ENCODE assay signal across 9 cellular contexts in the genomic region with DNA sequence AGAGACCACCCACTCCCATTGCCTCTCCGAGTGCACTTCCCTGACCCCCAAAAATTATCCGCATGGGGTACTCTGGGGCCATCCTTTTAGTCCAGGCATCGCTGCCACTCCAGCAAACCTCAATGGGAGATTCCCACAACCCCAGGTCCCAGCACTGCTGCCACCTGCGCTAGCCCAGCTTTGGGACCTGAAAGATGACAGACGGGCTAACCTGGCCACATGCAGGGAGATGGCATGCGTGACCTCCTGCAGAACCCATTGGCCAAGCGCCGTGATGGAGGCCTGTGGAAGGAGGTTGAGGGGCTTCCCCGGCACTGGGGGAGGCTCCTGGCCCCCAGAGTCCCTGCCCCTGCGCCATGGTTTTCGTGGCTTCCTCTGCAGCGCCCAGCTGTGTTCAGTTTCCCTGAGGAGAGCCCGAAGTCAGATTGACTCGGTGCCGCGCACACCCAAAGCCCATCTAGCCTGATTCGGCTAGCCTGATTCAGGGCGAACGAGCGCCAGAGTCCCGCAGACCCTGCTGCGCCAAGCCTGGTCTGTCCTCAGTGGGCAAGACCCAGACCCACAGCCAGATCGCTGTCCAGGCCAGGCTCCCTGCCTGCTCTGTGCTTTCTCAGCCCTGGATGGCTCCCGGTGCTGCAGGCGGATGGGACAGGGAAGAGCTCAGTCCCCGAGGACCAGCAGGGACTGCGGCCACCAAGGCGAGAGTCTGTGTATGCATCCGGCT. TPM values are rescaled to one million over a fixed set of nuclear protein-coding genes. Genes with fewer than 3 reads are reported as not detected.
DNase-seq lines count a peak whose midpoint lies in the region; ATAC-seq and TF ChIP-seq lines count a peak whose summit lies in the region.
"Had no signal": no experiment of that assay in that cellular context is flagged by ENCODE, and none has a peak within 500 bp of the region (broad histone marks: within the 10 kb centered on the region; RNA-seq: fewer than 3 reads in every experiment).

No MANE protein-coding gene starts in this region.

- intact Hi-C loops in right lobe of liver (cut with DNase I), result no loop called here
- intact Hi-C loops in left colon (cut with DNase I, micrococcal nuclease), result no loop called here

- peak; percentile 26 for DNase-seq in EL
- DNase-seq in right lobe of liver, result no peak
- DNase-seq in stimulated activated effector memory CD8-positive, alpha-beta T cell treated with anti-CD3 and anti-CD28 coated beads, Interleukin-12 subunit alpha, Interleukin-12 subunit beta, amount 100 ng/mL, for 72 hours (ENCODE audit: low spot score in 2 of 2), result no peak
- DNase-seq in left colon, result no peak
- DNase-seq in medulla oblongata (ENCODE audit: extremely low spot score), result no peak

- no peak overlapping the region for H3K27ac Mint-ChIP-seq in stimulated activated effector memory CD8-positive, alpha-beta T cell treated with anti-CD3 and anti-CD28 coated beads, Interleukin-12 subunit alpha, Interleukin-12 subunit beta, amount 100 ng/mL, for 72 hours

- no peak for TF ChIP-seq POLR2A in right lobe of liver (IDR thresholded peaks at IDR 0.05)

- H3K4me3 ChIP-seq in right lobe of liver, result no peak overlapping the region

- no peak overlapping the region for H3K4me3 Mint-ChIP-seq in stimulated activated effector memory CD8-positive, alpha-beta T cell treated with anti-CD3 and anti-CD28 coated beads, Interleukin-12 subunit alpha, Interleukin-12 subunit beta, amount 100 ng/mL, for 72 hours

- H3K9me3 ChIP-seq in right lobe of liver, result no peaks in the 10 kb centered on the region
- H3K9me3 ChIP-seq: SJCRH30 had no signal

- WGBS in right lobe of liver (ENCODE audit: insufficient coverage, low coverage, low lambda C conversion rate, missing lambda C conversion rate), result 0% methylated on average over 4 of the region's 29 CpGs

- peaks cover 9% of the 10 kb centered on the region for H3K4me1 Mint-ChIP-seq in stimulated activated effector memory CD8-positive, alpha-beta T cell treated with anti-CD3 and anti-CD28 coated beads, Interleukin-12 subunit alpha, Interleukin-12 subunit beta, amount 100 ng/mL, for 72 hours

- ATAC-seq in right lobe of liver (peak in 3 of 4 donors; percentile 2 to 5 (median 5)), left colon (no peak), GM18868 (IDR thresholded peaks at IDR 0.05; ENCODE audit: unreplicated experiment) (no peak)
- ATAC-seq in stimulated activated effector memory CD8-positive, alpha-beta T cell treated with anti-CD3 and anti-CD28 coated beads, Interleukin-12 subunit alpha, Interleukin-12 subunit beta, amount 100 ng/mL, for 72 hours, result no peak

- H3K36me3 ChIP-seq in right lobe of liver, result no peaks in the 10 kb centered on the region
- H3K36me3 ChIP-seq: SJCRH30 had no signal

- peaks cover 9 to 19% of the 10 kb centered on the region in 2 donors for H3K27me3 ChIP-seq in right lobe of liver
- H3K27me3 ChIP-seq: SJCRH30 had no signal

- TF ChIP-seq CTCF in C4-2B (conservative IDR thresholded peaks at IDR 0.05) (no peak), VCaP (conservative IDR thresholded peaks at IDR 0.05) (no peak), right lobe of liver (IDR thresholded peaks at IDR 0.05) (no peak)

- peak overlapping the region; percentile 86; the same call in 1 of the 2 replicates for H3K27ac ChIP-seq in C4-2B
- peak overlapping the region; percentile 40 for H3K27ac ChIP-seq in VCaP
- H3K27ac ChIP-seq in right lobe of liver, result no peak overlapping the region
- H3K27ac ChIP-seq: SJCRH30 had no signal

- H3K9me3 Mint-ChIP-seq in stimulated activated effector memory CD8-positive, alpha-beta T cell treated with anti-CD3 and anti-CD28 coated beads, Interleukin-12 subunit alpha, Interleukin-12 subunit beta, amount 100 ng/mL, for 72 hours, result no peaks in the 10 kb centered on the region

- no peaks in the 10 kb centered on the region for H3K36me3 Mint-ChIP-seq in stimulated activated effector memory CD8-positive, alpha-beta T cell treated with anti-CD3 and anti-CD28 coated beads, Interleukin-12 subunit alpha, Interleukin-12 subunit beta, amount 100 ng/mL, for 72 hours

- peaks cover 0 to 4% (median 2%) of the 10 kb centered on the region in 4 donors for H3K4me1 ChIP-seq in right lobe of liver
- H3K4me1 ChIP-seq: SJCRH30 had no signal

RNA-seq across cellular contexts. Expression of gene WNT7B, which starts 0.8 kb away (rescaled TPM):
- total RNA-seq in right lobe of liver (under 1 TPM in 2 of 6 experiments, not detected in 4; 0.10 to 0.12 TPM), left colon (not detected)
- total RNA-seq: SJCRH30 had no signal

Comparison
In these comparisons a context has a peak if more than half of its experiments do, and no peak if none do; other contexts are left out.
1. H3K27ac ChIP-seq: peak in C4-2B (single experiment) and VCaP (single experiment); none in right lobe of liver (0 of 3).
2. ATAC-seq: peak in right lobe of liver (3 of 4); none in stimulated activated effector memory CD8-positive, alpha-beta T cell treated with anti-CD3 and anti-CD28 coated beads, Interleukin-12 subunit alpha, Interleukin-12 subunit beta, amount 100 ng/mL, for 72 hours (single experiment), left colon (single experiment) and GM18868 (single experiment).